10 cellular contexts compared by ENCODE assay signal in the genomic region with DNA sequence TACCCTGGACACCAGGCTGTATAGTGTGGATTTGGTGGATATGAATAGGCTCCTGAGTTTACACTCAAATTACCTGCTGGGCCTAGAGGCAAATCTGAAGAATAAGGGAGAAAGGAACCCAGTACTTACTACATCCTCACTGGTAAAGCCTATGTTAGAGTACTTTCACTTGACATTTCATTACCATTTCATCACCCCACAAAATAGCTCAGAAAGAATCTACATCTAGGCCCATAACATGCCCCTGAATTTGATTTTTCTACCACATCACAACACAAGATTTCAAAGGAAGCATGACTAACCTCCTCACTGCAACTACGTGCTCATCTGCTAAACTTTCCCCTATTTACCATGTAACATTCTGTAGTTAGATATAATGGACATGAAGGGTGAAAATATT. TPM values are rescaled to one million over a fixed set of nuclear protein-coding genes. Genes with fewer than 3 reads are reported as not detected.
DNase-seq lines count a peak whose midpoint lies in the region; ATAC-seq, FAIRE-seq and TF ChIP-seq lines count a peak whose summit lies in the region.
"Had no signal": no experiment of that assay in that cellular context is flagged by ENCODE, and none has a peak within 500 bp of the region (broad histone marks: within the 10 kb centered on the region; RNA-seq: fewer than 3 reads in every experiment).

No MANE protein-coding gene starts in this region.

- no peaks in the 10 kb centered on the region for H3K27me3 Mint-ChIP-seq in activated CD4-positive, alpha-beta T cell treated with anti-CD3 and anti-CD28 coated beads, Interleukin-2, amount 10 ng/mL, durations not matched to agents 24 days and 14 days

- TF ChIP-seq CTCF in GM12878 (IDR thresholded peaks at IDR 0.05 in 2 of 3, conservative IDR thresholded peaks at IDR 0.05 in 1 of 3; ENCODE audit: control insufficient read depth in 2 of 3, extremely low read depth in 1 of 3, insufficient read depth in 1 of 3, low read depth in 3 of 3, low read length in 3 of 3): no peak
- no peak for TF ChIP-seq CTCF in omental fat pad (IDR thresholded peaks at IDR 0.05)

- peaks cover 21% of the 10 kb centered on the region for H3K36me3 Mint-ChIP-seq in activated CD4-positive, alpha-beta T cell treated with anti-CD3 and anti-CD28 coated beads, Interleukin-2, amount 10 ng/mL, durations not matched to agents 24 days and 14 days (ENCODE audit: low read depth)

- no peak for TF ChIP-seq EP300 in GM12878 (IDR thresholded peaks at IDR 0.05; ENCODE audit: borderline replicate concordance in 1 of 2, control insufficient read depth in 1 of 2, low read depth in 2 of 2, low read length in 2 of 2)

- no peak for TF ChIP-seq POLR2A in GM12878 (IDR thresholded peaks at IDR 0.05; ENCODE audit: low read depth, low read length)

- in situ Hi-C loops in GM12878 (cut with MboI): loop anchor here (5.0 kb wide), 1 partner anchor 125 kb away; no protein-coding TSS in a partner anchor

- peak overlapping the region; percentile 82 for H3K27ac ChIP-seq in GM12878 (ENCODE audit: control insufficient read depth, insufficient read depth)
- H3K27ac ChIP-seq: A549, thoracic aorta had no signal

- H3K4me1 Mint-ChIP-seq in activated CD4-positive, alpha-beta T cell treated with anti-CD3 and anti-CD28 coated beads, Interleukin-2, amount 10 ng/mL, durations not matched to agents 24 days and 14 days: peaks cover 44% of the 10 kb centered on the region

- H3K4me3 Mint-ChIP-seq in activated CD4-positive, alpha-beta T cell treated with anti-CD3 and anti-CD28 coated beads, Interleukin-2, amount 10 ng/mL, durations not matched to agents 24 days and 14 days: peak overlapping the region; percentile 72

- no peaks in the 10 kb centered on the region for H4K20me1 ChIP-seq in GM12878 (ENCODE audit: control insufficient read depth, insufficient read depth)

- no TSS peak for BruUV-seq in GM12878 (replicated peaks; lab: Mats Ljungman, UMichigan)

- H3K4me3 ChIP-seq in GM12878: no peak overlapping the region
- H3K4me3 ChIP-seq: A549, thoracic aorta had no signal

- H3K4me2 ChIP-seq in GM12878 (ENCODE audit: control insufficient read depth, insufficient read depth): peak overlapping the region; percentile 90

- ATAC-seq in GM12878 (peak; percentile 37), HG03378 (IDR thresholded peaks at IDR 0.05; ENCODE audit: unreplicated experiment) (no peak), HG03354 (IDR thresholded peaks at IDR 0.05; ENCODE audit: poor library complexity, severe bottlenecking, unreplicated experiment) (no peak), omental fat pad (ENCODE audit: low FRiP score) (no peak)
- ATAC-seq: A549 had no signal

- SMC1A ChIA-PET in GM12878 (lab: Charles Lee; ENCODE audit: uncharacterized antibody, unreplicated experiment): interaction anchor here (0.6 to 3.9 kb wide), 11 partner anchors 9 to 426 kb away, joined by 3 to 27 read pairs (median 12); a partner anchor contains a TSS

- DNase-seq in activated CD4-positive, alpha-beta T cell treated with anti-CD3 and anti-CD28 coated beads, Interleukin-2, amount 10 ng/mL, durations not matched to agents 24 days and 14 days: peak; percentile 72
- no peak for DNase-seq in activated CD4-positive, alpha-beta T cell treated with anti-CD3 and anti-CD28 coated beads, Interleukin-2, amount 50 U/mL, for 4 hours
- DNase-seq in NAMALWA (ENCODE audit: low spot score): peak; percentile 35
- DNase-seq in GM12878 (ENCODE audit: low read depth, low spot score): no peak
- DNase-seq in renal cortical epithelial cell (ENCODE audit: low read depth): peak; percentile 27
- no peak for DNase-seq in omental fat pad (ENCODE audit: low spot score)

- intact Hi-C loops in activated CD4-positive, alpha-beta T cell treated with anti-CD3 and anti-CD28 coated beads, Interleukin-2, amount 10 ng/mL, durations not matched to agents 24 days and 14 days (cut with micrococcal nuclease): loop anchor here (1.0 to 10.0 kb wide), 8 partner anchors 17 to 855 kb away; a partner anchor contains a TSS
- intact Hi-C loops in GM12878 (cut with micrococcal nuclease; ENCODE audit: unreplicated experiment): no loop called here

- H3K27me3 ChIP-seq in GM12878 (replicated peaks in 1 of 2; ENCODE audit: control insufficient read depth in 2 of 2, insufficient read depth in 2 of 2, low read length in 1 of 2): no peaks in the 10 kb centered on the region

- peaks cover 41% of the 10 kb centered on the region for H3K4me1 ChIP-seq in GM12878 (ENCODE audit: control insufficient read depth, insufficient read depth, low read length)

- no peaks in the 10 kb centered on the region for H3K36me3 ChIP-seq in GM12878 (ENCODE audit: control insufficient read depth in 2 of 2, insufficient read depth in 2 of 2, low read length in 1 of 2)
- H3K36me3 ChIP-seq: thoracic aorta had no signal

- H3K9me3 ChIP-seq in GM12878 (replicated peaks; ENCODE audit: control insufficient read depth, insufficient read depth, low read length): no peaks in the 10 kb centered on the region; the same call in 2 of the 3 replicates
- H3K9me3 ChIP-seq: A549, thoracic aorta had no signal

- RAD21 ChIA-PET in GM12878 (lab: Charles Lee; ENCODE audit: unreplicated experiment): interaction anchor here (0.8 to 2.6 kb wide), 6 partner anchors 14 to 198 kb away, joined by 3 to 12 read pairs (median 6); no protein-coding TSS in a partner anchor

- H3K9ac ChIP-seq in GM12878 (ENCODE audit: control insufficient read depth, insufficient read depth, low read length): no peak overlapping the region

- peaks cover 8% of the 10 kb centered on the region for H3K9me3 Mint-ChIP-seq in activated CD4-positive, alpha-beta T cell treated with anti-CD3 and anti-CD28 coated beads, Interleukin-2, amount 10 ng/mL, durations not matched to agents 24 days and 14 days

- peaks cover 37% of the 10 kb centered on the region for H3K79me2 ChIP-seq in GM12878 (ENCODE audit: control insufficient read depth, insufficient read depth, low read length)

- no peak for FAIRE-seq in GM12878 (lab: Jason Lieb, UNC)
- FAIRE-seq: A549 had no signal

- H2AFZ ChIP-seq in GM12878 (ENCODE audit: control insufficient read depth, low read depth, low read length): no peak overlapping the region; the same call in 1 of the 2 replicates

- H3K27ac Mint-ChIP-seq in activated CD4-positive, alpha-beta T cell treated with anti-CD3 and anti-CD28 coated beads, Interleukin-2, amount 10 ng/mL, durations not matched to agents 24 days and 14 days: peak overlapping the region; percentile 94

- no peak for TF ChIP-seq RAD21 in GM12878 (IDR thresholded peaks at IDR 0.05; ENCODE audit: insufficient read depth, low read depth, low read length)

- CTCF ChIA-PET in GM12878 (lab: Yijun Ruan, JAX): interaction anchor here (0.9 to 2.1 kb wide), 4 partner anchors 28 to 167 kb away, joined by 3 to 4 read pairs (median 3); no protein-coding TSS in a partner anchor

- WGBS in GM12878 (ENCODE audit: insufficient coverage, insufficient replicate concordance, low lambda C conversion rate, missing lambda C conversion rate): 0% methylated on average over 1 of the region's 1 CpG

- POLR2A ChIA-PET in GM12878 (lab: Charles Lee): interaction anchor here (1.4 to 1.8 kb wide), 2 partner anchors 23 to 42 kb away, joined by 3 to 7 read pairs; a partner anchor contains a TSS

TF ChIP-seq in GM12878, 131 proteins besides CTCF, POLR2A, EP300 and RAD21:
- peak; percentile 51; the same call in 1 of the 2 replicates for TF ChIP-seq RUNX3 (IDR thresholded peaks at IDR 0.05; ENCODE audit: low read length)
- TF ChIP-seq, protein P1, sequence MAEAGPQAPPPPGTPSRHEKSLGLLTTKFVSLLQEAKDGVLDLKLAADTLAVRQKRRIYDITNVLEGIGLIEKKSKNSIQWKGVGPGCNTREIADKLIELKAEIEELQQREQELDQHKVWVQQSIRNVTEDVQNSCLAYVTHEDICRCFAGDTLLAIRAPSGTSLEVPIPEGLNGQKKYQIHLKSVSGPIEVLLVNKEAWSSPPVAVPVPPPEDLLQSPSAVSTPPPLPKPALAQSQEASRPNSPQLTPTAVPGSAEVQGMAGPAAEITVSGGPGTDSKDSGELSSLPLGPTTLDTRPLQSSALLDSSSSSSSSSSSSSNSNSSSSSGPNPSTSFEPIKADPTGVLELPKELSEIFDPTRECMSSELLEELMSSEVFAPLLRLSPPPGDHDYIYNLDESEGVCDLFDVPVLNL (IDR thresholded peaks at IDR 0.05; ENCODE audit: low read depth, low read length): no peak
- TF ChIP-seq TCF7 (IDR thresholded peaks at IDR 0.05; ENCODE audit: borderline replicate concordance): peak; percentile 53; the same call in 1 of the 2 replicates
- TF ChIP-seq BRCA1 (IDR thresholded peaks at IDR 0.05; ENCODE audit: low read depth, low read length): no peak

RNA-seq across cellular contexts. Expression of a gene that starts 43.3 kb away (rescaled TPM):
- 28.4 TPM in 2 replicates for total RNA-seq in activated CD4-positive, alpha-beta T cell treated with anti-CD3 and anti-CD28 coated beads, Interleukin-2, amount 10 ng/mL, durations not matched to agents 24 days and 14 days
- 147 and 149 TPM in 2 replicates for total RNA-seq in GM12878 (2013; cell fraction: nucleolus; rRNA removed)
- 17.8 and 21.6 TPM in 2 replicates for total RNA-seq in GM12878 (2014; rRNA removed)
- 16.7 and 16.9 TPM in 2 replicates for total RNA-seq in GM12878 (2014; rRNA removed; fragmentation: Illumina TruSeq; extraction: Trizol)
- 21.8 and 24.0 TPM in 2 replicates for total RNA-seq in GM12878 (2021)
- polyA plus RNA-seq in GM12878 (2011; ENCODE audit: low read depth): 6.1 TPM
- polyA plus RNA-seq in GM12878 (2011; rRNA removed): 20.4 and 30.2 TPM in 2 replicates
- 6.6 and 9.6 TPM in 2 replicates for polyA plus RNA-seq in GM12878 (2011; cell fraction: cytosol; rRNA removed)
- 44.4 and 53.0 TPM in 2 replicates for polyA plus RNA-seq in GM12878 (2011; cell fraction: nucleus; rRNA removed)
- 8.0 and 10.7 TPM in 2 replicates for polyA plus RNA-seq in GM12878 (2012)
- 16.9 and 20.7 TPM in 2 replicates for polyA plus RNA-seq in GM12878 (2014; fragmentation: Illumina TruSeq; extraction: Trizol)
- 1 to 10 TPM; 3.0 to 4.6 TPM for polyA plus RNA-seq in GM12878 (2014; fragmentation: Nextera tagmentation; extraction: Ambion mirVana)
- 8.9 and 9.8 TPM in 2 replicates for polyA plus RNA-seq in GM12878 (2014; rRNA removed)
- polyA plus RNA-seq in GM12878 (2016; fragmentation: Nextera tagmentation; extraction: Ambion mirVana): 10 to 100 TPM in 1 of 2 experiments, 1 to 10 TPM in 1; 8.9 to 10.1 TPM
- 51.9 and 59.3 TPM in 2 replicates for polyA minus RNA-seq in GM12878 (2011; rRNA and poly(A)+ RNA removed)
- polyA minus RNA-seq in GM12878 (2011; cell fraction: cytosol; rRNA and poly(A)+ RNA removed): 9.0 and 12.9 TPM in 2 replicates
- polyA minus RNA-seq in GM12878 (2011; cell fraction: nucleus; rRNA and poly(A)+ RNA removed): 75.0 and 103 TPM in 2 replicates
- total RNA-seq in renal cortical epithelial cell: 29.0 and 45.4 TPM in 2 replicates
- total RNA-seq in omental fat pad: 10 to 100 TPM; 12.4 to 24.7 (median 18.3) TPM

Comparison
In these comparisons a context has a peak if more than half of its experiments do, and no peak if none do; other contexts are left out.
1. DNase-seq: peak in activated CD4-positive, alpha-beta T cell treated with anti-CD3 and anti-CD28 coated beads, Interleukin-2, amount 10 ng/mL, durations not matched to agents 24 days and 14 days (single experiment), NAMALWA (single experiment) and renal cortical epithelial cell (single experiment); none in activated CD4-positive, alpha-beta T cell treated with anti-CD3 and anti-CD28 coated beads, Interleukin-2, amount 50 U/mL, for 4 hours (0 of 2), GM12878 (single experiment) and omental fat pad (single experiment).